1 cellular context compared by ENCODE assay signal in the genomic region with DNA sequence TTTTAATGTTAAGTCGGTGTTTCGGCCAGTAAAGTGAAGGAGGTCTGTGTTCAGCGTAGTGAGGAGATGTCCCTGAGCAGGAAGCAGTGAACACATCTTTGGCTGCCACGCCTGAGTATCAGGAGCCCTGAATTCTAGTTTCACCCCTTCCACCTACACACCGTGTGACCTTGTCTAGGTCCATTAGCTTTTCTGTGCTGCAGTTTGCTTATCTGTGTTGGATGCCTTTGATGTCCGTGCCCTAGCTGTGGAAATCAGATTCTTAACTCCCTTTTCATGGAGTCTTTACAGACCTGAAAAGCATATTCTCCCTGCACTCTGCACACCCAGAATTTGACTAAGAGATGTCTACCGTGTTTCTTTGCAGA.
A peak's percentile ranks its signal among the peaks of the same experiment; 100 is the strongest.
TF ChIP-seq lines count a peak whose summit lies in the region.

No MANE protein-coding gene starts in this region.

TF ChIP-seq in GM12878, 131 proteins besides CTCF, POLR2A, EP300 and RAD21 (continued from another document):
- TF ChIP-seq, protein P1, sequence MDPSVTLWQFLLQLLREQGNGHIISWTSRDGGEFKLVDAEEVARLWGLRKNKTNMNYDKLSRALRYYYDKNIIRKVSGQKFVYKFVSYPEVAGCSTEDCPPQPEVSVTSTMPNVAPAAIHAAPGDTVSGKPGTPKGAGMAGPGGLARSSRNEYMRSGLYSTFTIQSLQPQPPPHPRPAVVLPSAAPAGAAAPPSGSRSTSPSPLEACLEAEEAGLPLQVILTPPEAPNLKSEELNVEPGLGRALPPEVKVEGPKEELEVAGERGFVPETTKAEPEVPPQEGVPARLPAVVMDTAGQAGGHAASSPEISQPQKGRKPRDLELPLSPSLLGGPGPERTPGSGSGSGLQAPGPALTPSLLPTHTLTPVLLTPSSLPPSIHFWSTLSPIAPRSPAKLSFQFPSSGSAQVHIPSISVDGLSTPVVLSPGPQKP (IDR thresholded peaks at IDR 0.05; ENCODE audit: low read depth, low read length) = no peak
- TF ChIP-seq SUPT20H (IDR thresholded peaks at IDR 0.05; ENCODE audit: borderline replicate concordance, control insufficient read depth, low read depth, low read length) (no peak), POLR2AphosphoS5 (IDR thresholded peaks at IDR 0.05; ENCODE audit: low read length) (peak; percentile 4; the same call in 1 of the 2 replicates), ZNF622 (IDR thresholded peaks at IDR 0.05) (no peak), MYC (IDR thresholded peaks at IDR 0.05; ENCODE audit: insufficient read depth, insufficient read length, insufficient replicate concordance, low read length, severe bottlenecking) (no peak), EZH2 (IDR thresholded peaks at IDR 0.05; ENCODE audit: borderline replicate concordance, control insufficient read depth, low read depth, low read length) (no peak)
